9 cellular contexts compared by ENCODE assay signal in the genomic region with DNA sequence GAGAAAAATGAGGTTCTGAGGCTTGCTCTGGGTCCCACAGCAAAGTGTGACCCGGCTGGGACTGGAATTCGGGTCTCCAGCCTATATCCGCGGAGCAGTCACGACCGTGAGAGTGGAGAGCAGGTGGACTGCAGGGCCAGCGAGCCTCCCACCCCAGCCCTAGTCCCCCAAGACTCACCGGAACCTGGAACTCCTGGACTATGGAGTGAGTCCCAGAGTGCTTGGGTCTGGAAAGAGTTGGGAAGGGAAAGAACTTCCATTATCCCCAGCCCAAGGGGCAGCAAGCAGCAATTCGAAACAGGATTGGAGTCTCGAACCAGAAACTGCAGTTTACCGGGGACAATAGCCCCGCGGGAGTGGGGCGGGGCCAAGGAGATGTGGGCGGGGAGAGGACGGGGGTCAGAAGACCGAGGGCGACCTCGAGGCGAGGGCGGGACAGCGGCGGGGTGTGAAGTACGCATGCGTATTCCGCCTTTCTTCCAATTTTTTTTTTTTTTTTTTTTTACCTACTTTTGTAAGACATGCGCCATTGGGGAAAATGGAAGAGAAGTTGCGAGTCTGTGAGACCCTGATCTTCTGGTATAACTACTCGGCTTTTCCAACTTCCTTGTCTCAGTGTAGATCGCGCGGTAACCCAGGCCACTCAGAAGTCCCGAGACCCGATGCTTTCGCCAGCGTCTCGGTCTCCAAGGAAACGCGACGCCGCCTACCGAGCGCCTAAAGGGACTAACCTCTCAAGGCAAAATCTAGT. TPM values are rescaled to one million over a fixed set of nuclear protein-coding genes. Genes with fewer than 3 reads are reported as not detected.
DNase-seq lines count a peak whose midpoint lies in the region; ATAC-seq and TF ChIP-seq lines count a peak whose summit lies in the region.
"Had no signal": no experiment of that assay in that cellular context is flagged by ENCODE, and none has a peak within 500 bp of the region (broad histone marks: within the 10 kb centered on the region; RNA-seq: fewer than 3 reads in every experiment).

A gene with protein sequence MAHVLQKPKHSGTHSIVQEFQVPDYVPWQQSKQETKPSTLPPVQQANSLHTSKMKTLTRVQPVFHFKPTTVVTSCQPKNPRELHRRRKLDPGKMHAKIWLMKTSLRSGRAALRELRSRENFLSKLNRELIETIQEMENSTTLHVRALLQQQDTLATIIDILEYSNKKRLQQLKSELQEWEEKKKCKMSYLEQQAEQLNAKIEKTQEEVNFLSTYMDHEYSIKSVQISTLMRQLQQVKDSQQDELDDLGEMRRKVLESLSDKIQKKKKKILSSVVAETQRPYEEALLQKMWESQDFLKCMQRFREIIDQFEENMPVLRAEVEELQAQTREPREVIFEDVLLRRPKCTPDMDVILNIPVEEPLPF (minus strand): TSS at position 670 of the 751 bp plus-strand sequence. CDS start 140 bp downstream, at position 530.

- H3K4me1 Mint-ChIP-seq in CD4-positive, alpha-beta T cell (ENCODE audit: low read depth): peaks cover 6% of the 10 kb centered on the region
- peaks cover 23% of the 10 kb centered on the region for H3K4me1 Mint-ChIP-seq in activated CD4-positive, alpha-beta memory T cell treated with anti-CD3 and anti-CD28 coated beads, Interleukin-2, amount 10 ng/mL, durations not matched to agents 7 days and 5 days

- CTCF ChIA-PET in CD4-positive, alpha-beta T cell (lab: Charles Lee): no interaction called here
- CTCF ChIA-PET in activated CD4-positive, alpha-beta memory T cell treated with anti-CD3 and anti-CD28 coated beads, Interleukin-2, amount 10 ng/mL, durations not matched to agents 7 days and 5 days (lab: Charles Lee): interaction anchor here (0.9 to 1.0 kb wide), 2 partner anchors 8 to 34 kb away, joined by 3 to 4 read pairs; no protein-coding TSS in a partner anchor

- no peak within 1 kb of the TSS for H3K4me3 Mint-ChIP-seq in CD4-positive, alpha-beta T cell
- no peak within 1 kb of the TSS for H3K4me3 Mint-ChIP-seq in activated CD4-positive, alpha-beta memory T cell treated with anti-CD3 and anti-CD28 coated beads, Interleukin-2, amount 10 ng/mL, durations not matched to agents 7 days and 5 days
- H3K4me3 Mint-ChIP-seq: stimulated activated naive CD8-positive, alpha-beta T cell treated with anti-CD3 and anti-CD28 coated beads, Interleukin-15, Interleukin-2, amounts not matched to agents 100 ng/mL and 50 ng/mL, for 24 hours had no signal

- no peaks in the 10 kb centered on the region for H3K27me3 Mint-ChIP-seq in CD4-positive, alpha-beta T cell
- H3K27me3 Mint-ChIP-seq in activated CD4-positive, alpha-beta memory T cell treated with anti-CD3 and anti-CD28 coated beads, Interleukin-2, amount 10 ng/mL, durations not matched to agents 7 days and 5 days: no peaks in the 10 kb centered on the region
- H3K27me3 Mint-ChIP-seq: stimulated activated naive CD8-positive, alpha-beta T cell treated with anti-CD3 and anti-CD28 coated beads, Interleukin-15, Interleukin-2, amounts not matched to agents 100 ng/mL and 50 ng/mL, for 24 hours had no signal

- POLR2A ChIA-PET in CD4-positive, alpha-beta T cell (lab: Charles Lee): no interaction called here
- POLR2A ChIA-PET in activated CD4-positive, alpha-beta memory T cell treated with anti-CD3 and anti-CD28 coated beads, Interleukin-2, amount 10 ng/mL, durations not matched to agents 7 days and 5 days (lab: Charles Lee): interaction anchor here (0.8 to 1.2 kb wide), 3 partner anchors 8 to 36 kb away, joined by 3 to 4 read pairs (median 3); no protein-coding TSS in a partner anchor

- H3K9me3 ChIP-seq in CD4-positive, alpha-beta T cell (ENCODE audit: control insufficient read depth, low read length): no peaks in the 10 kb centered on the region

- DNase-seq in CD4-positive, alpha-beta T cell: peak; percentile 67 to 85 (median 78)
- DNase-seq in NCI-H82 (lab: John Stamatoyannopoulos, UW) (peak; percentile 96), lung microvascular endothelial cell (ENCODE audit: low read depth in 2 of 2) (peak; percentile 76 to 94)
- peak; percentile 90 for DNase-seq in activated CD4-positive, alpha-beta memory T cell treated with anti-CD3 and anti-CD28 coated beads, Interleukin-2, amount 10 ng/mL, durations not matched to agents 7 days and 5 days
- peak; percentile 68 for DNase-seq in effector CD4-positive, alpha-beta T cell
- peak; percentile 68 to 73 (median 70) for DNase-seq in stimulated activated CD4-positive, alpha-beta T cell treated with anti-CD3 and anti-CD28 coated beads, TNF-alpha, amount 100 ng/mL, for 4 hours (ENCODE audit: low read depth in 3 of 3)

- peak; percentile 87 for ATAC-seq in CD4-positive, alpha-beta T cell (ENCODE audit: poor library complexity)
- ATAC-seq in GM19397 (IDR thresholded peaks at IDR 0.05; ENCODE audit: unreplicated experiment): peak; percentile 85
- peak; percentile 83 for ATAC-seq in HG03571 (IDR thresholded peaks at IDR 0.05; ENCODE audit: unreplicated experiment)

- no peak within 1 kb of the TSS for H3K27ac Mint-ChIP-seq in CD4-positive, alpha-beta T cell
- no peak within 1 kb of the TSS for H3K27ac Mint-ChIP-seq in activated CD4-positive, alpha-beta memory T cell treated with anti-CD3 and anti-CD28 coated beads, Interleukin-2, amount 10 ng/mL, durations not matched to agents 7 days and 5 days
- H3K27ac Mint-ChIP-seq: stimulated activated naive CD8-positive, alpha-beta T cell treated with anti-CD3 and anti-CD28 coated beads, Interleukin-15, Interleukin-2, amounts not matched to agents 100 ng/mL and 50 ng/mL, for 24 hours had no signal

- no peak within 1 kb of the TSS for H3K27ac ChIP-seq in CD4-positive, alpha-beta T cell (ENCODE audit: low read depth, low read length)

- H3K27me3 ChIP-seq in CD4-positive, alpha-beta T cell (ENCODE audit: control insufficient read depth, insufficient read depth, low read length): no peaks in the 10 kb centered on the region

- H3K36me3 Mint-ChIP-seq in CD4-positive, alpha-beta T cell (ENCODE audit: low read depth): no peaks in the 10 kb centered on the region
- peaks cover 3% of the 10 kb centered on the region for H3K36me3 Mint-ChIP-seq in activated CD4-positive, alpha-beta memory T cell treated with anti-CD3 and anti-CD28 coated beads, Interleukin-2, amount 10 ng/mL, durations not matched to agents 7 days and 5 days (ENCODE audit: low read depth)

- H3K9me3 Mint-ChIP-seq in CD4-positive, alpha-beta T cell: no peaks in the 10 kb centered on the region
- H3K9me3 Mint-ChIP-seq in activated CD4-positive, alpha-beta memory T cell treated with anti-CD3 and anti-CD28 coated beads, Interleukin-2, amount 10 ng/mL, durations not matched to agents 7 days and 5 days: no peaks in the 10 kb centered on the region
- H3K9me3 Mint-ChIP-seq: stimulated activated naive CD8-positive, alpha-beta T cell treated with anti-CD3 and anti-CD28 coated beads, Interleukin-15, Interleukin-2, amounts not matched to agents 100 ng/mL and 50 ng/mL, for 24 hours had no signal

- intact Hi-C loops in CD4-positive, alpha-beta T cell (cut with DNase I, micrococcal nuclease): loop anchor here in 1 of 2 experiments (1.0 kb wide), 1 partner anchor 40 kb away; no protein-coding TSS in a partner anchor

- TF ChIP-seq CTCF in CD4-positive, alpha-beta T cell (IDR thresholded peaks at IDR 0.05): peak; percentile 40

RNA-seq across cellular contexts. Expression of the gene that starts here (rescaled TPM):
- 1 to 10 TPM; 2.4 to 3.3 TPM for total RNA-seq in CD4-positive, alpha-beta T cell
- 1 to 10 TPM; 5.9 to 6.0 TPM for total RNA-seq in activated CD4-positive, alpha-beta memory T cell treated with anti-CD3 and anti-CD28 coated beads, Interleukin-2, amount 10 ng/mL, durations not matched to agents 7 days and 5 days
- 1.4 and 2.4 TPM in 2 replicates for total RNA-seq in lung microvascular endothelial cell
